Comparison of ENCODE assay signal across 15 cellular contexts in the genomic region with DNA sequence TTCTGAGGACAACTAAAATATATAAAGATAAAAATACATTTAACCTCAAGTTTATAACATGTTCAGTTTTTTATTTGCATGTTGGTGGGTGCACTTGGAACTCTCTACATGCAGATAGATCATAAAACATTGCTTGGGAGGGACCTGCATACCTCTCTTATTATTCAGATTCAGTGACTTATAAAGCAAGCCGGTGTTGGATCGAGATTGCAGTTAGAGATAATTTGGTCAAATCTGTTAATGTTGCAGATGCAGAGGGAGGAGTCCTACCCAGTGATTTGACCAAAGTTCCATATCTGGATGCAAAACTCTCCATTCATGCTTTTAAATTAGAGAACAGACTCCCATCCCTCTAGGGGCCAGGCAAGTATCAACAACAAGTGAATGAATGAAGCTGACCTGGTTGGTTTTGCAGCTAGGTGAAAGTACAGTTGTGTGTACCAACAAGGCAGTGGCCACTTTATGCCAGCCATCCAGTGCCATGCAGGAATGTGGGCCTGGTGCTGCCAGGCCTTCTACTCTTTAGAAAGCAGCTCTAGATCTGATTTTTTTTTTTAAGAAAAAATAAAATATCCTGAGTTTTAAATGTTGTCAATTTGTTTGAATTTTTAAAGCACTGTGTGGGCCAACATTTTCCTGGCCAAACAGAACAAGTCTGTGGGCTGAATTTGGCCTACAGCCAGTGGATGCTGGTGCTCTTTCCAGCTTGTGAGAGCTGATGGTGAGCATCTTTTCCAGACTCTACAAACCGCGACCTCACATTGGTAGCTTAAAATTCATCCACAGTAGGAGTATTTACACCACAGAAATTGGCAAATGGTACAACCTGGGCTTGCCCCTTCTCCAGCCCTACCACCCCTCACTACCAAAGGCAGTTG. TPM values are rescaled to one million over a fixed set of nuclear protein-coding genes. Genes with fewer than 3 reads are reported as not detected.
A peak's percentile ranks its signal among the peaks of the same experiment; 100 is the strongest.
DNase-seq lines count a peak whose midpoint lies in the region; ATAC-seq and TF ChIP-seq lines count a peak whose summit lies in the region.
"Had no signal": no experiment of that assay in that cellular context is flagged by ENCODE, and none has a peak within 500 bp of the region (broad histone marks: within the 10 kb centered on the region; RNA-seq: fewer than 3 reads in every experiment).

No MANE protein-coding gene starts in this region.

- H3K79me2 ChIP-seq in osteoblast (ENCODE audit: insufficient read depth, low read length): peaks cover 12% of the 10 kb centered on the region

- DNase-seq in GM03348 (ENCODE audit: low spot score) (peak; percentile 44), NCI-H526 treated with DMSO at 0.1 percent for 48 hours (lab: John Stamatoyannopoulos, UW) (peak; percentile 87), cerebellar cortex (ENCODE audit: low spot score) (peak; percentile 61), osteoblast (ENCODE audit: insufficient read length, low spot score, missing footprints) (no peak)
- DNase-seq: activated CD8-positive, alpha-beta memory T cell treated with anti-CD3 and anti-CD28 coated beads, Interleukin-2, amount 10 ng/mL, durations not matched to agents 7 days and 5 days; activated naive CD8-positive, alpha-beta T cell treated with anti-CD3 and anti-CD28 coated beads, Interleukin-2, amount 10 ng/mL, durations not matched to agents 7 days and 5 days; DMS53; glutamatergic neuron; left lung; NCI-H345; nephron progenitor cell had no signal

- H3K4me3 ChIP-seq in osteoblast (ENCODE audit: insufficient read depth, low read length): no peak overlapping the region
- H3K4me3 ChIP-seq: left lung, suprapubic skin had no signal

- no peak for TF ChIP-seq CTCF in osteoblast (IDR thresholded peaks at IDR 0.05; ENCODE audit: extremely low read depth, low read depth, low read length)

- peak overlapping the region; percentile 28 for H3K4me2 ChIP-seq in osteoblast (ENCODE audit: insufficient read depth, low read length)

- no peaks in the 10 kb centered on the region for H3K9me3 ChIP-seq in osteoblast (ENCODE audit: low read depth, low read length)
- H3K9me3 ChIP-seq: left lung, suprapubic skin had no signal

- H3K36me3 ChIP-seq in osteoblast (ENCODE audit: insufficient read depth, low read length): no peaks in the 10 kb centered on the region
- H3K36me3 ChIP-seq: left lung, suprapubic skin had no signal

- peaks cover 23% of the 10 kb centered on the region for H3K4me1 ChIP-seq in osteoblast (ENCODE audit: insufficient read depth, low read length)
- H3K4me1 ChIP-seq: left lung had no signal

- H4K20me1 ChIP-seq in osteoblast (ENCODE audit: insufficient read depth, low read length): no peaks in the 10 kb centered on the region

- peak overlapping the region; percentile 78 for H3K27ac ChIP-seq in osteoblast (ENCODE audit: low read depth, low read length)
- H3K27ac ChIP-seq: left lung, suprapubic skin had no signal

- no peaks in the 10 kb centered on the region for H3K27me3 ChIP-seq in osteoblast (ENCODE audit: insufficient read depth, low read length)
- H3K27me3 ChIP-seq: left lung, suprapubic skin had no signal

- no peak for ATAC-seq in GM21515 (IDR thresholded peaks at IDR 0.05; ENCODE audit: unreplicated experiment)
- no peak for ATAC-seq in GM19035 (IDR thresholded peaks at IDR 0.05; ENCODE audit: unreplicated experiment)
- no peak for ATAC-seq in GM21526 (IDR thresholded peaks at IDR 0.05; ENCODE audit: low FRiP score, unreplicated experiment)
- ATAC-seq: left lung had no signal

- no peak overlapping the region for H2AFZ ChIP-seq in osteoblast (ENCODE audit: low read length)

RNA-seq across cellular contexts. Expression of gene CDIN1, which starts 12.3 kb away (rescaled TPM):
- total RNA-seq in osteoblast: 8.7 and 9.1 TPM in 2 replicates
